ENCODE assay signal across 23 cellular contexts in genomic region chr12:20382117-20382516, GRCh38. TPM values are rescaled to one million over a fixed set of nuclear protein-coding genes. Genes with fewer than 3 reads are reported as not detected.
DNase-seq lines count a peak whose midpoint lies in the region; ATAC-seq, FAIRE-seq and TF ChIP-seq lines count a peak whose summit lies in the region.
"Had no signal": no experiment of that assay in that cellular context is flagged by ENCODE, and none has a peak within 500 bp of the region (broad histone marks: within the 10 kb centered on the region; RNA-seq: fewer than 3 reads in every experiment).

No MANE protein-coding gene starts in this region.

- intact Hi-C loops in heart right ventricle (cut with DNase I) = no loop called here
- intact Hi-C loops in Right ventricle myocardium inferior (cut with DNase I) = loop anchor here (5.0 kb wide), 1 partner anchor 90 kb away; no protein-coding TSS in a partner anchor
- intact Hi-C loops in colonic mucosa (cut with DNase I) = no loop called here
- intact Hi-C loops in pancreas (cut with DNase I) = no loop called here

- no peaks in the 10 kb centered on the region for H3K27me3 ChIP-seq in heart right ventricle
- H3K27me3 ChIP-seq in colonic mucosa = no peaks in the 10 kb centered on the region
- H3K27me3 ChIP-seq in pancreas = no peaks in the 10 kb centered on the region
- H3K27me3 ChIP-seq: BLaER1 had no signal

- no peak for DNase-seq in heart right ventricle
- DNase-seq in Right ventricle myocardium inferior (ENCODE audit: missing footprints) = no peak
- no peak for DNase-seq in colonic mucosa
- no peak for DNase-seq in pancreas
- no peak for DNase-seq in RPMI8226
- no peak for DNase-seq in NCI-H69 (lab: John Stamatoyannopoulos, UW)
- DNase-seq: 8988T; CD4-positive, CD25-positive, alpha-beta regulatory T cell; DMS153; DND-41; NCI-H1092; NCI-H1436 treated with DMSO at 0.1 percent for 48 hours; NCI-H187 treated with DMSO at 0.1 percent for 48 hours; NCI-H2107; NCI-H524; NCI-H774; PC-3; SHP77 treated with DMSO at 0.1 percent for 48 hours had no signal

- FAIRE-seq in pancreas (lab: Jason Lieb, UNC) = peak; percentile 29
- FAIRE-seq: GM19239 had no signal

- H3K27ac ChIP-seq in heart right ventricle = peak overlapping the region in 7 of 10 donors; percentile 10 to 97 (median 38)
- peak overlapping the region; percentile 5 for H3K27ac ChIP-seq in colonic mucosa
- no peak overlapping the region for H3K27ac ChIP-seq in pancreas
- H3K27ac ChIP-seq: BLaER1 had no signal

- WGBS in heart right ventricle, 2 donors = 48 to 53% methylated on average over 2 of the region's 2 CpGs
- WGBS in pancreas, 2 donors = 41 to 56% methylated on average over 2 of the region's 2 CpGs

- H3K9me3 ChIP-seq in heart right ventricle = peaks cover 0 to 10% (median 0%) of the 10 kb centered on the region in 11 donors
- no peaks in the 10 kb centered on the region for H3K9me3 ChIP-seq in colonic mucosa
- H3K9me3 ChIP-seq in pancreas = no peaks in the 10 kb centered on the region
- H3K9me3 ChIP-seq: BLaER1 had no signal

- H3K36me3 ChIP-seq in heart right ventricle (peaks cover 0 to 7% (median 0%) of the 10 kb centered on the region in 9 donors), colonic mucosa (no peaks in the 10 kb centered on the region), pancreas (no peaks in the 10 kb centered on the region)
- H3K36me3 ChIP-seq: BLaER1 had no signal

- H3K9ac ChIP-seq in colonic mucosa (ENCODE audit: low read depth in 2 of 2, low read length in 2 of 2) = no peak overlapping the region
- H3K9ac ChIP-seq: BLaER1 had no signal

- H3K4me1 ChIP-seq in heart right ventricle = peaks cover 0 to 68% (median 16%) of the 10 kb centered on the region in 9 donors
- H3K4me1 ChIP-seq in colonic mucosa = no peaks in the 10 kb centered on the region
- H3K4me1 ChIP-seq in pancreas = no peaks in the 10 kb centered on the region
- H3K4me1 ChIP-seq: BLaER1 had no signal

- H3K4me3 ChIP-seq in heart right ventricle (no peak overlapping the region), colonic mucosa (no peak overlapping the region), pancreas (no peak overlapping the region)
- H3K4me3 ChIP-seq: BLaER1 had no signal

- no peak for ATAC-seq in heart right ventricle
- ATAC-seq in Right ventricle myocardium inferior = no peak
- ATAC-seq in pancreas = no peak
- ATAC-seq in GM21737 (IDR thresholded peaks at IDR 0.05; ENCODE audit: unreplicated experiment) = no peak
- ATAC-seq: HCT116, PC-3 had no signal

- TF ChIP-seq CTCF in heart right ventricle (IDR thresholded peaks at IDR 0.05) (no peak), colonic mucosa (IDR thresholded peaks at IDR 0.05) (no peak), pancreas (IDR thresholded peaks at IDR 0.05) (no peak)

RNA-seq across cellular contexts. Expression of gene PDE3A, which starts 13.8 kb away (rescaled TPM):
- total RNA-seq in heart right ventricle = 100 to 1,000 TPM; 186 to 362 (median 239) TPM
- 10 to 100 TPM; 18.8 to 51.1 TPM for polyA plus RNA-seq in heart right ventricle
- 152 TPM for total RNA-seq in Right ventricle myocardium inferior
- total RNA-seq in colonic mucosa = 10 to 100 TPM; 32.1 to 50.6 TPM
- 10 to 100 TPM; 10.8 to 16.5 (median 14.4) TPM for total RNA-seq in pancreas
- polyA plus RNA-seq in pancreas = 1 to 10 TPM; 4.9 to 8.4 TPM
- total RNA-seq: HT-29 had no signal

Comparison
In these comparisons a context has a peak if more than half of its experiments do, and no peak if none do; other contexts are left out.
1. H3K27ac ChIP-seq: peak in heart right ventricle (7 of 10) and colonic mucosa (single experiment); none in pancreas (0 of 4).